15 cellular contexts compared by ENCODE assay signal in the genomic region with DNA sequence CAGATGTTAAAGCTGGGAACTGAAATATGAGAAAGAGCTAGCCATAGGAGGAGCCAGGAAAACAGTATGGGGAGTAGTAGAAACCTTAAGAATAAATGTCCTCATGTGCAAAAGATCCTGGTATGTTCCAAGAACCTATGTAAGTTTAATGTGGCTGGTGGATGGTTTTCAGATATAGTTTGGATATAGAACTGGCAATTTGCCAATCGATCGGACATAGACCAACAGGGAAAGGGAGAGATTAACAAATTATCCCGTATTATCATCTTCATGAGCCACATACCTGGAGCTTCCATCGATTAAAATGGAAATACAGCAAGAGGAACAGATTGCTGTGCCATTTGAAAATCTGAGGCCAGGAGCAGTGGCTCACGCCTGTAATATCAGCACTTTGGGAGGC.
A peak's percentile ranks its signal among the peaks of the same experiment; 100 is the strongest.
DNase-seq lines count a peak whose midpoint lies in the region; ATAC-seq lines count a peak whose summit lies in the region.
"Had no signal": no experiment of that assay in that cellular context is flagged by ENCODE, and none has a peak within 500 bp of the region (broad histone marks: within the 10 kb centered on the region; RNA-seq: fewer than 3 reads in every experiment).

No MANE protein-coding gene starts in this region.

- ATAC-seq in GM19351 (IDR thresholded peaks at IDR 0.05; ENCODE audit: unreplicated experiment) (no peak), GM18861 (IDR thresholded peaks at IDR 0.05; ENCODE audit: unreplicated experiment) (no peak)
- ATAC-seq: CD8-positive, alpha-beta T cell; GM23338; HCT116 had no signal

- DNase-seq in NCI-H2171 treated with DMSO at 0.1 percent for 48 hours (lab: John Stamatoyannopoulos, UW) (peak; percentile 2), NCI-H2171 (lab: John Stamatoyannopoulos, UW) (no peak), DMS 273 (lab: John Stamatoyannopoulos, UW; ENCODE audit: unreplicated experiment) (peak; percentile 51), NCI-H524 (lab: John Stamatoyannopoulos, UW) (peak; percentile 1 to 64)
- DNase-seq: Caco-2; CD4-positive, CD25-positive, alpha-beta regulatory T cell; CD8-positive, alpha-beta T cell; DMS53; DMS79 treated with DMSO at 0.1 percent for 48 hours; GF-D8; H9 had no signal
